ENCODE assay signal across 21 cellular contexts in the genomic region with DNA sequence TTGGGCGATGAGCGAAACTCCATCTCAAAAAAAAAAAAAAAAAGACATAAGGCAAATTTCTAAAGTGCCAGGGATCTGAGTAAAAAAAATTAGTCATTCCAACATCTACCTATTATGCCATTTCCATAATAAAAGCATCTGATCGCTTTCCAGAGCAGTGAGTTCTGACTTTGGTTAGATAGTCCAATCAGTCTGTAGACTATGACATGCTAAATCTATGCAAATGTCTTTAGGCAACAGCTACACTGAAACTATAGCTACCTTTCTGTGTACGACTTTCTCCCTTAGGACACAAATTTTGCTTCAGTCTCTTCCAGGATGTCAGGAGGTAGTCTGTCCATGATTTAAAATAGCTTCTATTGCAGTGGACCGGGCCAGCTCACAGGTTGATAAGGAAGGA. TPM values are rescaled to one million over a fixed set of nuclear protein-coding genes. Genes with fewer than 3 reads are reported as not detected.
DNase-seq lines count a peak whose midpoint lies in the region; ATAC-seq and TF ChIP-seq lines count a peak whose summit lies in the region.
"Had no signal": no experiment of that assay in that cellular context is flagged by ENCODE, and none has a peak within 500 bp of the region (broad histone marks: within the 10 kb centered on the region; RNA-seq: fewer than 3 reads in every experiment).

No MANE protein-coding gene starts in this region.

- H3K79me2 ChIP-seq in GM23338 (replicated peaks; ENCODE audit: insufficient read depth) (no peaks in the 10 kb centered on the region), smooth muscle cell (ENCODE audit: low read depth) (no peaks in the 10 kb centered on the region)

- intact Hi-C loops in body of pancreas (cut with DNase I) = no loop called here
- intact Hi-C loops in left colon (cut with DNase I, micrococcal nuclease) = no loop called here

- H3K36me3 Mint-ChIP-seq in GM23338 (ENCODE audit: low read depth) = no peaks in the 10 kb centered on the region
- H3K36me3 Mint-ChIP-seq: immature natural killer cell had no signal

- no peak for DNase-seq in GM23338 (ENCODE audit: low spot score)
- DNase-seq in body of pancreas = no peak
- DNase-seq in left colon = no peak
- no peak for DNase-seq in smooth muscle cell (lab: John Stamatoyannopoulos, UW; ENCODE audit: unreplicated experiment)
- DNase-seq in NCI-H226 = no peak
- no peak for DNase-seq in RKO (ENCODE audit: low spot score)
- DNase-seq: activated CD4-positive, alpha-beta T cell treated with anti-CD3 and anti-CD28 coated beads for 48 hours; activated T-cell treated with anti-CD3 and anti-CD28 coated beads for 4 hours; BE2C; foreskin melanocyte; immature natural killer cell; NCI-H146; NCI-H446; SJCRH30; stimulated activated CD4-positive, alpha-beta T cell treated with anti-CD3 and anti-CD28 coated beads, Interleukin-12 subunit alpha, Interleukin-12 subunit beta, amount 100 ng/mL, for 4 hours; stimulated activated naive CD4-positive, alpha-beta T cell treated with Interleukin-2 at 50 U/mL for 16 hours; T-helper 9 cell had no signal

- TF ChIP-seq POLR2A in body of pancreas (IDR thresholded peaks at IDR 0.05) = no peak

- H3K9me3 ChIP-seq in body of pancreas (no peaks in the 10 kb centered on the region), smooth muscle cell (replicated peaks; ENCODE audit: low read depth) (no peaks in the 10 kb centered on the region)
- H3K9me3 ChIP-seq: BE2C, SJCRH30, vagina had no signal

- H3K4me2 ChIP-seq in GM23338 (no peak overlapping the region), smooth muscle cell (peak overlapping the region; percentile 60)

- H3K4me3 ChIP-seq in GM23338 (no peak overlapping the region), body of pancreas (no peak overlapping the region), smooth muscle cell (no peak overlapping the region)
- H3K4me3 ChIP-seq: SJCRH30, vagina had no signal

- H3F3A ChIP-seq in GM23338 (replicated peaks; ENCODE audit: low read depth) (no peaks in the 10 kb centered on the region), smooth muscle cell (ENCODE audit: low read depth) (peaks cover 7% of the 10 kb centered on the region)

- TF ChIP-seq CTCF in GM23338 (conservative IDR thresholded peaks at IDR 0.05; ENCODE audit: low read depth in 2 of 2) = no peak
- TF ChIP-seq CTCF in body of pancreas (IDR thresholded peaks at IDR 0.05) = no peak
- no peak for TF ChIP-seq CTCF in smooth muscle cell (IDR thresholded peaks at IDR 0.05; ENCODE audit: borderline replicate concordance, insufficient read depth, poor library complexity, severe bottlenecking)

- H3K4me3 Mint-ChIP-seq in GM23338 = no peak overlapping the region
- H3K4me3 Mint-ChIP-seq: immature natural killer cell had no signal

- H3K27me3 ChIP-seq in GM23338 (ENCODE audit: insufficient read depth) = no peaks in the 10 kb centered on the region
- H3K27me3 ChIP-seq in body of pancreas = no peaks in the 10 kb centered on the region
- no peaks in the 10 kb centered on the region for H3K27me3 ChIP-seq in smooth muscle cell (ENCODE audit: low read depth)
- H3K27me3 ChIP-seq: BE2C, vagina had no signal

- H3K36me3 ChIP-seq in GM23338 (ENCODE audit: insufficient read depth) = no peaks in the 10 kb centered on the region
- H3K36me3 ChIP-seq in body of pancreas (replicated peaks in 1 of 2; ENCODE audit: insufficient read depth in 1 of 2, low read depth in 2 of 2) = no peaks in the 10 kb centered on the region
- H3K36me3 ChIP-seq in smooth muscle cell (ENCODE audit: low read depth) = no peaks in the 10 kb centered on the region
- H3K36me3 ChIP-seq: BE2C, SJCRH30, vagina had no signal

- H3K27ac ChIP-seq in GM23338 (ENCODE audit: low read depth) (no peak overlapping the region), body of pancreas (peak overlapping the region; percentile 39 to 76 (median 56)), smooth muscle cell (ENCODE audit: low read depth) (peak overlapping the region; percentile 88)
- H3K27ac ChIP-seq: SJCRH30 had no signal

- H3K9me2 ChIP-seq in GM23338 (ENCODE audit: insufficient read depth) = no peaks in the 10 kb centered on the region

- H3K4me1 ChIP-seq in GM23338 (ENCODE audit: insufficient read depth) (peaks cover 5% of the 10 kb centered on the region; the same call in 1 of the 2 replicates), body of pancreas (peaks cover 16% of the 10 kb centered on the region), smooth muscle cell (ENCODE audit: low read depth) (peaks cover 9% of the 10 kb centered on the region)
- H3K4me1 ChIP-seq: BE2C, SJCRH30 had no signal

- H3K27ac Mint-ChIP-seq in GM23338 = no peak overlapping the region; the same call in 1 of the 2 replicates
- H3K27ac Mint-ChIP-seq: activated naive CD4-positive, alpha-beta T cell treated with anti-CD3 and anti-CD28 coated beads, Interleukin-2, amount 50 U/mL, for 72 hours; immature natural killer cell had no signal

- WGBS in body of pancreas, 2 donors = 89 to 95% methylated on average over 5 of the region's 5 CpGs
- WGBS in smooth muscle cell (ENCODE audit: low lambda C conversion rate) = 75% methylated on average over 5 of the region's 5 CpGs

- ATAC-seq in GM23338 (no peak), body of pancreas (peak; percentile 5), left colon (peak; percentile 21), GM19035 (IDR thresholded peaks at IDR 0.05; ENCODE audit: unreplicated experiment) (no peak), HG02571 (IDR thresholded peaks at IDR 0.05; ENCODE audit: unreplicated experiment) (no peak)
- ATAC-seq: activated naive CD4-positive, alpha-beta T cell treated with anti-CD3 and anti-CD28 coated beads, Interleukin-2, amount 50 U/mL, for 72 hours had no signal

- H3K27me3 Mint-ChIP-seq in GM23338 (ENCODE audit: insufficient read depth, low read depth, poor library complexity) = no peaks in the 10 kb centered on the region

- H3K9me3 Mint-ChIP-seq in GM23338 = no peaks in the 10 kb centered on the region; the same call in 2 of the 3 replicates

- H2AFZ ChIP-seq in GM23338 = peak overlapping the region; percentile 53; the same call in 1 of the 2 replicates
- no peak overlapping the region for H2AFZ ChIP-seq in smooth muscle cell (ENCODE audit: low read depth)

- peak overlapping the region; percentile 67 for H3K9ac ChIP-seq in smooth muscle cell (ENCODE audit: low read depth)

- no peaks in the 10 kb centered on the region for H4K20me1 ChIP-seq in GM23338 (replicated peaks; ENCODE audit: insufficient read depth)
- H4K20me1 ChIP-seq in smooth muscle cell (ENCODE audit: low read depth) = no peaks in the 10 kb centered on the region

- H3K4me1 Mint-ChIP-seq in GM23338 = peaks cover 18% of the 10 kb centered on the region; the same call in 2 of the 3 replicates
- H3K4me1 Mint-ChIP-seq: immature natural killer cell had no signal

TF ChIP-seq in GM23338, 12 proteins besides CTCF, POLR2A, EP300 and RAD21 (continues in another document):
- TF ChIP-seq, protein P1, sequence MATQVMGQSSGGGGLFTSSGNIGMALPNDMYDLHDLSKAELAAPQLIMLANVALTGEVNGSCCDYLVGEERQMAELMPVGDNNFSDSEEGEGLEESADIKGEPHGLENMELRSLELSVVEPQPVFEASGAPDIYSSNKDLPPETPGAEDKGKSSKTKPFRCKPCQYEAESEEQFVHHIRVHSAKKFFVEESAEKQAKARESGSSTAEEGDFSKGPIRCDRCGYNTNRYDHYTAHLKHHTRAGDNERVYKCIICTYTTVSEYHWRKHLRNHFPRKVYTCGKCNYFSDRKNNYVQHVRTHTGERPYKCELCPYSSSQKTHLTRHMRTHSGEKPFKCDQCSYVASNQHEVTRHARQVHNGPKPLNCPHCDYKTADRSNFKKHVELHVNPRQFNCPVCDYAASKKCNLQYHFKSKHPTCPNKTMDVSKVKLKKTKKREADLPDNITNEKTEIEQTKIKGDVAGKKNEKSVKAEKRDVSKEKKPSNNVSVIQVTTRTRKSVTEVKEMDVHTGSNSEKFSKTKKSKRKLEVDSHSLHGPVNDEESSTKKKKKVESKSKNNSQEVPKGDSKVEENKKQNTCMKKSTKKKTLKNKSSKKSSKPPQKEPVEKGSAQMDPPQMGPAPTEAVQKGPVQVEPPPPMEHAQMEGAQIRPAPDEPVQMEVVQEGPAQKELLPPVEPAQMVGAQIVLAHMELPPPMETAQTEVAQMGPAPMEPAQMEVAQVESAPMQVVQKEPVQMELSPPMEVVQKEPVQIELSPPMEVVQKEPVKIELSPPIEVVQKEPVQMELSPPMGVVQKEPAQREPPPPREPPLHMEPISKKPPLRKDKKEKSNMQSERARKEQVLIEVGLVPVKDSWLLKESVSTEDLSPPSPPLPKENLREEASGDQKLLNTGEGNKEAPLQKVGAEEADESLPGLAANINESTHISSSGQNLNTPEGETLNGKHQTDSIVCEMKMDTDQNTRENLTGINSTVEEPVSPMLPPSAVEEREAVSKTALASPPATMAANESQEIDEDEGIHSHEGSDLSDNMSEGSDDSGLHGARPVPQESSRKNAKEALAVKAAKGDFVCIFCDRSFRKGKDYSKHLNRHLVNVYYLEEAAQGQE (IDR thresholded peaks at IDR 0.05; ENCODE audit: unreplicated experiment) = no peak

RNA-seq across cellular contexts. Expression of gene ARHGAP44, which starts 58.9 kb away (rescaled TPM):
- 10.1 and 16.4 TPM in 2 replicates for total RNA-seq in GM23338 (2014; rRNA removed; shearing (Covaris generic))
- polyA plus RNA-seq in GM23338 (2016; fragmentation: Nextera tagmentation; extraction: Ambion mirVana) (5.8 and 7.8 TPM in 2 replicates), smooth muscle cell (2.0 and 3.2 TPM in 2 replicates)
- total RNA-seq in body of pancreas (1 to 10 TPM; 5.7 to 6.3 TPM), left colon (10 to 100 TPM; 44.4 to 71.1 TPM), smooth muscle cell (1.3 and 1.8 TPM in 2 replicates)

Comparison
In these comparisons a context has a peak if more than half of its experiments do, and no peak if none do; other contexts are left out.
1. ATAC-seq: peak in body of pancreas (single experiment) and left colon (single experiment); none in GM23338 (single experiment), GM19035 (single experiment) and HG02571 (single experiment).